ENCODE assay signal across 25 cellular contexts in genomic region chr6:84508981-84509380, GRCh38.
DNase-seq lines count a peak whose midpoint lies in the region; ATAC-seq and TF ChIP-seq lines count a peak whose summit lies in the region.
"Had no signal": no experiment of that assay in that cellular context is flagged by ENCODE, and none has a peak within 500 bp of the region (broad histone marks: within the 10 kb centered on the region; RNA-seq: fewer than 3 reads in every experiment).

No MANE protein-coding gene starts in this region.

- H3K36me3 ChIP-seq in adipocyte (ENCODE audit: control insufficient read depth, insufficient read depth, low read length, severe bottlenecking) (no peaks in the 10 kb centered on the region), skeletal muscle satellite cell (ENCODE audit: insufficient read depth, low read length) (no peaks in the 10 kb centered on the region)
- H3K36me3 ChIP-seq: right atrium auricular region had no signal

- no peak for ATAC-seq in HG02973 (IDR thresholded peaks at IDR 0.05; ENCODE audit: unreplicated experiment)
- no peak for ATAC-seq in HG03439 (IDR thresholded peaks at IDR 0.05; ENCODE audit: unreplicated experiment)
- ATAC-seq: activated T-helper 17 cell treated with anti-CD3 and anti-CD28 coated beads, Interleukin-2, amount 50 U/mL, for 72 hours; T-helper 17 cell had no signal

- in situ Hi-C loops in G401 (cut with HindIII; ENCODE audit: low sequenced_read_pairs): no loop called here

- H3K9ac ChIP-seq in adipocyte (ENCODE audit: low read length) (no peak overlapping the region), skeletal muscle satellite cell (ENCODE audit: low read depth, low read length) (no peak overlapping the region)
- H3K9ac ChIP-seq: SK-N-SH had no signal

- H3K4me3 ChIP-seq in adipocyte (ENCODE audit: low read length): no peak overlapping the region
- H3K4me3 ChIP-seq in fibroblast of mammary gland (ENCODE audit: control insufficient read depth, low read depth, low read length): no peak overlapping the region
- no peak overlapping the region for H3K4me3 ChIP-seq in skeletal muscle satellite cell (ENCODE audit: low read length)
- H3K4me3 ChIP-seq: dorsolateral prefrontal cortex, right atrium auricular region had no signal

- no peaks in the 10 kb centered on the region for H3K9me3 ChIP-seq in adipocyte (ENCODE audit: control insufficient read depth, low read length)
- H3K9me3 ChIP-seq in skeletal muscle satellite cell (replicated peaks; ENCODE audit: low read length): no peaks in the 10 kb centered on the region
- H3K9me3 ChIP-seq: SK-N-SH had no signal

- no peaks in the 10 kb centered on the region for H3K27me3 ChIP-seq in adipocyte (replicated peaks; ENCODE audit: control insufficient read depth, insufficient read depth, low read length)
- no peaks in the 10 kb centered on the region for H3K27me3 ChIP-seq in skeletal muscle satellite cell (ENCODE audit: control insufficient read depth, insufficient read depth, low read length)
- H3K27me3 ChIP-seq: dorsolateral prefrontal cortex, right atrium auricular region had no signal

- H3K4me1 ChIP-seq in adipocyte (ENCODE audit: control insufficient read depth, insufficient read depth, low read length): peaks cover 20% of the 10 kb centered on the region
- peaks cover 19% of the 10 kb centered on the region for H3K4me1 ChIP-seq in skeletal muscle satellite cell (ENCODE audit: control insufficient read depth, insufficient read depth, low read length)
- H3K4me1 ChIP-seq: right atrium auricular region had no signal

- DNase-seq in EH (ENCODE audit: low read depth) (peak; percentile 49), adipocyte (ENCODE audit: low read depth) (peak; percentile 66), fibroblast of mammary gland (ENCODE audit: low read depth) (peak; percentile 29), G401 (ENCODE audit: low spot score) (no peak), NCI-H345 treated with DMSO at 0.1 percent for 48 hours (lab: John Stamatoyannopoulos, UW; ENCODE audit: unreplicated experiment) (no peak)
- DNase-seq: activated CD4-positive, alpha-beta memory T cell treated with anti-CD3 and anti-CD28 coated beads for 36 hours; activated CD4-positive, CD25-positive, alpha-beta regulatory T cell treated with anti-CD3 and anti-CD28 coated beads, Interleukin-2, amount 50 U/mL, for 72 hours; activated CD8-positive, alpha-beta memory T cell treated with anti-CD3 and anti-CD28 coated beads, Interleukin-2, amount 50 U/mL, for 48 hours; central memory CD4-positive, alpha-beta T cell; DND-41; dorsolateral prefrontal cortex; H9; KG1; MM.1S; NCI-H2029 treated with DMSO at 0.1 percent for 48 hours; NCI-H345; NCI-H774; SK-N-SH; stimulated activated CD4-positive, alpha-beta T cell treated with anti-CD3 and anti-CD28 coated beads, Interleukin-2, amount 100 ng/mL, for 48 hours; T-helper 17 cell had no signal

- no peak for TF ChIP-seq CTCF in fibroblast of mammary gland (conservative IDR thresholded peaks at IDR 0.05; ENCODE audit: control insufficient read depth, insufficient read depth, low read depth, low read length)

- peak overlapping the region; percentile 7 for H3K4me2 ChIP-seq in skeletal muscle satellite cell (ENCODE audit: low read length)
- H3K4me2 ChIP-seq: SK-N-SH had no signal

Comparison
In these comparisons a context has a peak if more than half of its experiments do, and no peak if none do; other contexts are left out.
1. DNase-seq: peak in EH (single experiment), adipocyte (single experiment) and fibroblast of mammary gland (single experiment); none in G401 (single experiment) and NCI-H345 treated with DMSO at 0.1 percent for 48 hours (single experiment).